ENCODE assay signal across 8 cellular contexts in the genomic region with DNA sequence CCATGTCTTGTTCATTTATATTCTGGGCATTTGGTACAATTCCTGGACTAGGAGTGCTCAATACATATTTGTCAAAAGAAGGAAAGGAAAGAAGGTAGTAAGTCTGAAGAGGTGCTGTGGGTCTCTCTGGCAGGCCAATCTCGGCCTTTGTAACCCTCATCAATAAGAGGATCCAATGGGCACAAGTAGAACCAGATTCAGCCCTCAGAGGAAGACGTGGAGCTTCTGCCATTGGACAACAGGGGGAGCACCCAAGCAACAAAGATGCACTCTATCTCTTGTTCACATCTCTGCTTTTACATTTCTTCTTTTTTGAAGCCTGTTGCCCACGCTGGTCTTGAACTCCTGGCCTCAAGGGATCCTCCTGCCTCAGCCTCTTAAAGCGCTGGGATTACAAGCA. TPM values are rescaled to one million over a fixed set of nuclear protein-coding genes. Genes with fewer than 3 reads are reported as not detected.
A peak's percentile ranks its signal among the peaks of the same experiment; 100 is the strongest.
DNase-seq lines count a peak whose midpoint lies in the region; ATAC-seq, FAIRE-seq and TF ChIP-seq lines count a peak whose summit lies in the region.

No MANE protein-coding gene starts in this region.

- 74 to 78% methylated on average over 4 of the region's 4 CpGs for WGBS in pancreas, 2 donors

- H3K4me1 ChIP-seq in pancreas = peaks cover 4 to 29% (median 6%) of the 10 kb centered on the region in 3 donors

- H3K4me3 ChIP-seq in AG09309 (ENCODE audit: control insufficient read depth, low read depth, low read length) = no peak overlapping the region
- H3K4me3 ChIP-seq in SK-N-MC = no peak overlapping the region
- H3K4me3 ChIP-seq in astrocyte of the cerebellum (ENCODE audit: low read depth, low read length) = no peak overlapping the region
- H3K4me3 ChIP-seq in pancreas = no peak overlapping the region

- H3K27me3 ChIP-seq in pancreas = no peaks in the 10 kb centered on the region

- no peaks in the 10 kb centered on the region for H3K27me3 Mint-ChIP-seq in natural killer cell treated with Interleukin-12 subunit alpha and Interleukin-12 subunit beta and Interleukin-15 and Interleukin-18, amount 100 ng/mL, for 72 hours

- intact Hi-C loops in pancreas (cut with DNase I) = no loop called here

- peaks cover 24 to 39% of the 10 kb centered on the region in 2 donors for H3K4me1 Mint-ChIP-seq in natural killer cell treated with Interleukin-12 subunit alpha and Interleukin-12 subunit beta and Interleukin-15 and Interleukin-18, amount 100 ng/mL, for 72 hours (ENCODE audit: low read depth in 2 of 2)

- H3K4me3 Mint-ChIP-seq in natural killer cell treated with Interleukin-12 subunit alpha and Interleukin-12 subunit beta and Interleukin-15 and Interleukin-18, amount 100 ng/mL, for 72 hours = peak overlapping the region; percentile 28

- H3K27ac ChIP-seq in SK-N-MC = no peak overlapping the region
- no peak overlapping the region for H3K27ac ChIP-seq in pancreas

- no peak for FAIRE-seq in pancreas (lab: Jason Lieb, UNC)

- H3K9ac ChIP-seq in SK-N-MC (ENCODE audit: insufficient read length) = no peak overlapping the region

- H3K9me3 Mint-ChIP-seq in natural killer cell treated with Interleukin-12 subunit alpha and Interleukin-12 subunit beta and Interleukin-15 and Interleukin-18, amount 100 ng/mL, for 72 hours = no peaks in the 10 kb centered on the region

- H3K36me3 Mint-ChIP-seq in natural killer cell treated with Interleukin-12 subunit alpha and Interleukin-12 subunit beta and Interleukin-15 and Interleukin-18, amount 100 ng/mL, for 72 hours = peaks cover 4% of the 10 kb centered on the region

- TF ChIP-seq CTCF in AG09309 (IDR thresholded peaks at IDR 0.05; ENCODE audit: control insufficient read depth, insufficient read depth, low read depth, low read length, missing control alignments) (peak; percentile 63), GM13977 (IDR thresholded peaks at IDR 0.05; ENCODE audit: extremely low read depth, insufficient read depth, missing control alignments) (peak; percentile 68), astrocyte of the cerebellum (IDR thresholded peaks at IDR 0.05; ENCODE audit: low read depth, low read length, missing control alignments) (peak; percentile 55), pancreas (IDR thresholded peaks at IDR 0.05) (no peak)

- DNase-seq in AG09309 (ENCODE audit: low read depth) = no peak
- peak; percentile 58 for DNase-seq in GM13977 (ENCODE audit: low spot score)
- DNase-seq in SK-N-MC (ENCODE audit: low read depth, low spot score) = peak; percentile 20
- no peak for DNase-seq in astrocyte of the cerebellum (ENCODE audit: low read depth)
- DNase-seq in natural killer cell treated with Interleukin-12 subunit alpha and Interleukin-12 subunit beta and Interleukin-15 and Interleukin-18, amount 100 ng/mL, for 72 hours (ENCODE audit: low spot score) = no peak
- no peak for DNase-seq in DMS79 treated with DMSO at 0.1 percent for 48 hours (lab: John Stamatoyannopoulos, UW)
- DNase-seq in pancreas = no peak

- peaks cover 9% of the 10 kb centered on the region; the same call in 1 of the 2 replicates for H3K36me3 ChIP-seq in SK-N-MC (ENCODE audit: insufficient read depth, low read length)
- H3K36me3 ChIP-seq in pancreas = peaks cover 0 to 3% (median 0%) of the 10 kb centered on the region in 3 donors

- ATAC-seq in natural killer cell treated with Interleukin-12 subunit alpha and Interleukin-12 subunit beta and Interleukin-15 and Interleukin-18, amount 100 ng/mL, for 72 hours = no peak
- ATAC-seq in pancreas (no peak), GM21576 (IDR thresholded peaks at IDR 0.05; ENCODE audit: unreplicated experiment) (no peak)

- peak overlapping the region; percentile 54 to 96 for H3K27ac Mint-ChIP-seq in natural killer cell treated with Interleukin-12 subunit alpha and Interleukin-12 subunit beta and Interleukin-15 and Interleukin-18, amount 100 ng/mL, for 72 hours

- H3K9me3 ChIP-seq in SK-N-MC (ENCODE audit: low read depth, low read length) (no peaks in the 10 kb centered on the region), pancreas (no peaks in the 10 kb centered on the region)

- in situ Hi-C loops in GM13977 (cut with MboI; ENCODE audit: low pct_unique_long_range_greater_than_20kb, low sequenced_read_pairs, unreplicated experiment) (no loop called here), astrocyte of the cerebellum (cut with HindIII; ENCODE audit: low sequenced_read_pairs) (no loop called here)

RNA-seq across cellular contexts. Expression of gene VPS11, which starts 2.2 kb away (rescaled TPM):
- 10 to 100 TPM; 34.7 to 42.0 TPM for total RNA-seq in natural killer cell treated with Interleukin-12 subunit alpha and Interleukin-12 subunit beta and Interleukin-15 and Interleukin-18, amount 100 ng/mL, for 72 hours
- total RNA-seq in pancreas = 10 to 100 TPM; 14.2 to 21.2 (median 16.0) TPM
- polyA plus RNA-seq in pancreas = 10 to 100 TPM; 34.2 to 47.4 TPM

RNA-seq across cellular contexts. Expression of gene HYOU1, which starts 8.4 kb away (rescaled TPM):
- total RNA-seq in natural killer cell treated with Interleukin-12 subunit alpha and Interleukin-12 subunit beta and Interleukin-15 and Interleukin-18, amount 100 ng/mL, for 72 hours = 100 to 1,000 TPM; 259 to 333 TPM
- 100 to 1,000 TPM; 105 to 210 (median 169) TPM for total RNA-seq in pancreas
- 10 to 100 TPM; 79.2 to 79.8 TPM for polyA plus RNA-seq in pancreas

RNA-seq across cellular contexts. Expression of gene HMBS, which starts 19.3 kb away (rescaled TPM):
- 10 to 100 TPM; 18.0 to 53.9 TPM for total RNA-seq in natural killer cell treated with Interleukin-12 subunit alpha and Interleukin-12 subunit beta and Interleukin-15 and Interleukin-18, amount 100 ng/mL, for 72 hours
- 10 to 100 TPM in 1 of 6 donors, 1 to 10 TPM in 5; 4.8 to 15.1 (median 8.6) TPM for total RNA-seq in pancreas
- polyA plus RNA-seq in pancreas = 10 to 100 TPM; 18.9 TPM

RNA-seq across cellular contexts. Expression of gene SLC37A4, which starts 34.7 kb away (rescaled TPM):
- total RNA-seq in natural killer cell treated with Interleukin-12 subunit alpha and Interleukin-12 subunit beta and Interleukin-15 and Interleukin-18, amount 100 ng/mL, for 72 hours = 10 to 100 TPM; 20.3 to 32.6 TPM
- total RNA-seq in pancreas = 10 to 100 TPM; 27.1 to 41.6 (median 32.6) TPM
- 100 to 1,000 TPM in 1 of 2 donors, 10 to 100 TPM in 1; 67.0 to 163 TPM for polyA plus RNA-seq in pancreas

RNA-seq across cellular contexts. Expression of gene DPAGT1, which starts 36.3 kb away (rescaled TPM):
- 10 to 100 TPM; 51.9 to 96.2 TPM for total RNA-seq in natural killer cell treated with Interleukin-12 subunit alpha and Interleukin-12 subunit beta and Interleukin-15 and Interleukin-18, amount 100 ng/mL, for 72 hours
- 10 to 100 TPM; 21.3 to 46.2 (median 26.1) TPM for total RNA-seq in pancreas
- polyA plus RNA-seq in pancreas = 10 to 100 TPM; 30.6 to 31.9 TPM

Comparison
In these comparisons a context has a peak if more than half of its experiments do, and no peak if none do; other contexts are left out.
1. DNase-seq: peak in GM13977 (single experiment) and SK-N-MC (single experiment); none in AG09309 (single experiment), astrocyte of the cerebellum (single experiment), natural killer cell treated with Interleukin-12 subunit alpha and Interleukin-12 subunit beta and Interleukin-15 and Interleukin-18, amount 100 ng/mL, for 72 hours (single experiment), DMS79 treated with DMSO at 0.1 percent for 48 hours (single experiment) and pancreas (0 of 6).
2. CTCF ChIP-seq: peak in AG09309 (single experiment), GM13977 (single experiment) and astrocyte of the cerebellum (single experiment); none in pancreas (0 of 4).